ENCODE assay signal across 31 cellular contexts in genomic region chr6:87342829-87343228, GRCh38. TPM values are rescaled to one million over a fixed set of nuclear protein-coding genes. Genes with fewer than 3 reads are reported as not detected.
DNase-seq lines count a peak whose midpoint lies in the region; ATAC-seq, FAIRE-seq and TF ChIP-seq lines count a peak whose summit lies in the region.
"Had no signal": no experiment of that assay in that cellular context is flagged by ENCODE, and none has a peak within 500 bp of the region (broad histone marks: within the 10 kb centered on the region; RNA-seq: fewer than 3 reads in every experiment).

No MANE protein-coding gene starts in this region.

- peak in 1 of 2 experiments; percentile 57; a peak in 1 of 4 replicates for TF ChIP-seq EP300 in HepG2 (IDR thresholded peaks at IDR 0.05; ENCODE audit: low read depth in 2 of 2, low read length in 2 of 2)
- TF ChIP-seq EP300 in HepG2 (CRISPR knock-in tag; IDR thresholded peaks at IDR 0.05; ENCODE audit: borderline replicate concordance), result no peak
- TF ChIP-seq EP300 in tibial nerve (IDR thresholded peaks at IDR 0.05), result no peak

- H3K79me2 ChIP-seq in HepG2 (ENCODE audit: insufficient read depth, low read length), result no peaks in the 10 kb centered on the region
- no peaks in the 10 kb centered on the region for H3K79me2 ChIP-seq in smooth muscle cell (ENCODE audit: low read depth)

- intact Hi-C loops in HepG2 (cut with micrococcal nuclease; ENCODE audit: unreplicated experiment), result no loop called here

- H3K9me3 ChIP-seq in HepG2 (ENCODE audit: low read length) (no peaks in the 10 kb centered on the region), smooth muscle cell (replicated peaks; ENCODE audit: low read depth) (no peaks in the 10 kb centered on the region), tibial nerve (no peaks in the 10 kb centered on the region)
- H3K9me3 ChIP-seq: BLaER1, SJCRH30 had no signal

- no TSS peak for BruUV-seq in HepG2 (replicated peaks; lab: Mats Ljungman, UMichigan)

- H2AFZ ChIP-seq in HepG2 (ENCODE audit: low read length) (no peak overlapping the region), smooth muscle cell (ENCODE audit: low read depth) (no peak overlapping the region)
- H2AFZ ChIP-seq: PC-9 had no signal

- H3F3A ChIP-seq in smooth muscle cell (ENCODE audit: low read depth), result peaks cover 8% of the 10 kb centered on the region

- no peak for TF ChIP-seq RAD21 in HepG2 (CRISPR knock-in tag; IDR thresholded peaks at IDR 0.05)

- FAIRE-seq in GM12892 (lab: Jason Lieb, UNC) (peak; percentile 33), HepG2 (lab: Jason Lieb, UNC) (peak; percentile 58)
- FAIRE-seq: A204.1, GM12878, H54, HTR-8/SVneo had no signal

- TF ChIP-seq POLR2A in GM12892 (IDR thresholded peaks at IDR 0.05; ENCODE audit: low read depth, low read length), result no peak
- no peak for TF ChIP-seq POLR2A in HepG2 (IDR thresholded peaks at IDR 0.05; ENCODE audit: insufficient read depth in 1 of 2, low read depth in 2 of 2, low read length in 2 of 2)
- TF ChIP-seq POLR2A in tibial nerve (IDR thresholded peaks at IDR 0.05), result no peak

- peak; percentile 88 for ATAC-seq in HepG2
- ATAC-seq: Right ventricle myocardium inferior had no signal

- no peak overlapping the region for H3K9ac ChIP-seq in HepG2 (ENCODE audit: insufficient read depth, low read depth, low read length)
- no peak overlapping the region for H3K9ac ChIP-seq in smooth muscle cell (ENCODE audit: low read depth)
- H3K9ac ChIP-seq: BLaER1 had no signal

- H3K27me3 ChIP-seq in HepG2 (ENCODE audit: control insufficient read depth in 1 of 2, insufficient read depth in 2 of 2, low read length in 2 of 2), result no peaks in the 10 kb centered on the region
- no peaks in the 10 kb centered on the region for H3K27me3 ChIP-seq in smooth muscle cell (ENCODE audit: low read depth)
- no peaks in the 10 kb centered on the region for H3K27me3 ChIP-seq in tibial nerve
- H3K27me3 ChIP-seq: BLaER1, SJCRH30 had no signal

- H3K27ac ChIP-seq in HepG2 (ENCODE audit: extremely low read length, insufficient read depth, low read length), result no peak overlapping the region
- no peak overlapping the region for H3K27ac ChIP-seq in smooth muscle cell (ENCODE audit: low read depth)
- H3K27ac ChIP-seq in tibial nerve, result no peak overlapping the region
- H3K27ac ChIP-seq: BLaER1, PC-9, SJCRH30 had no signal

- H3K36me3 ChIP-seq in HepG2 (replicated peaks in 1 of 2; ENCODE audit: control insufficient read depth in 1 of 2, insufficient read depth in 2 of 2, low read length in 2 of 2), result no peaks in the 10 kb centered on the region
- H3K36me3 ChIP-seq in smooth muscle cell (ENCODE audit: low read depth), result no peaks in the 10 kb centered on the region
- H3K36me3 ChIP-seq in tibial nerve, result peaks cover 0 to 6% (median 4%) of the 10 kb centered on the region in 3 donors
- H3K36me3 ChIP-seq: BLaER1, SJCRH30 had no signal

- H3K4me3 ChIP-seq in HepG2 (replicated peaks in 1 of 3; ENCODE audit: insufficient read depth in 1 of 3, low read depth in 2 of 3, low read length in 3 of 3) (no peak overlapping the region), smooth muscle cell (no peak overlapping the region), tibial nerve (no peak overlapping the region)
- H3K4me3 ChIP-seq: BLaER1, GM12878, PC-9, SJCRH30 had no signal

- H3K4me2 ChIP-seq in HepG2 (ENCODE audit: low read depth, low read length) (no peak overlapping the region), smooth muscle cell (peak overlapping the region; percentile 17)
- H3K4me2 ChIP-seq: BLaER1, PC-9 had no signal

- DNase-seq in GM12892 (ENCODE audit: insufficient read length) (no peak), NCI-H82 treated with DMSO at 0.1 percent for 48 hours (lab: John Stamatoyannopoulos, UW; ENCODE audit: unreplicated experiment) (peak; percentile 12), HepG2 (ENCODE audit: low spot score) (peak; percentile 73), smooth muscle cell (lab: John Stamatoyannopoulos, UW; ENCODE audit: unreplicated experiment) (no peak), DMS153 treated with DMSO at 0.1 percent for 48 hours (lab: John Stamatoyannopoulos, UW; ENCODE audit: unreplicated experiment) (no peak), tibial nerve (ENCODE audit: low spot score in 2 of 2) (no peak), ureter (ENCODE audit: low spot score) (no peak), NOMO-1 (lab: John Stamatoyannopoulos, UW; ENCODE audit: unreplicated experiment in 2 of 2) (no peak)
- DNase-seq: CD4-positive, CD25-positive, alpha-beta regulatory T cell; DMS79; EL; GDM1; HFFc6; NCI-H1092; NCI-H1436; NCI-H187; NCI-H2081 treated with DMSO at 0.1 percent for 48 hours; NCI-H2171; NCI-H345; NCI-H510A treated with DMSO at 0.1 percent for 48 hours; PC-9; SJCRH30 had no signal

- in situ Hi-C loops in HepG2 (cut with HindIII; ENCODE audit: extremely low pct_ligation_motif_present, low pct_unique_long_range_greater_than_20kb), result no loop called here

- POLR2A ChIA-PET in HepG2 (lab: Yijun Ruan, JAX), result no interaction called here

- CTCF ChIA-PET in HepG2 (lab: Yijun Ruan, JAX; ENCODE audit: low intra/inter-chr PET ratio, low total read pairs), result no interaction called here

- TF ChIP-seq CTCF in HepG2 (CRISPR knock-in tag; IDR thresholded peaks at IDR 0.05), result no peak
- no peak for TF ChIP-seq CTCF in smooth muscle cell (IDR thresholded peaks at IDR 0.05; ENCODE audit: borderline replicate concordance, insufficient read depth, poor library complexity, severe bottlenecking)
- no peak for TF ChIP-seq CTCF in tibial nerve (IDR thresholded peaks at IDR 0.05)

- peaks cover 36% of the 10 kb centered on the region for H3K4me1 ChIP-seq in HepG2 (ENCODE audit: insufficient read depth, low read length)
- H3K4me1 ChIP-seq in smooth muscle cell (ENCODE audit: low read depth), result peaks cover 7% of the 10 kb centered on the region
- no peaks in the 10 kb centered on the region for H3K4me1 ChIP-seq in tibial nerve
- H3K4me1 ChIP-seq: BLaER1 had no signal

- H4K20me1 ChIP-seq in HepG2 (ENCODE audit: insufficient read depth, low read length) (no peaks in the 10 kb centered on the region), smooth muscle cell (ENCODE audit: low read depth) (peaks cover 47% of the 10 kb centered on the region)
- H4K20me1 ChIP-seq: BLaER1 had no signal

RNA-seq across cellular contexts. Expression of gene C6orf163, which starts 1.8 kb away (rescaled TPM):
- 1.6 TPM for polyA plus RNA-seq in GM12892 (2012; ENCODE audit: missing spikeins)
- total RNA-seq in HepG2 (2016; rRNA removed; fragmentation: Illumina TruSeq; extraction: Trizol), result 0.79 and 1.8 TPM in 2 replicates
- total RNA-seq in HepG2 (2016; cell fraction: cytosol; rRNA removed; fragmentation: Illumina TruSeq; extraction: Trizol; ENCODE audit: low read depth), result 0.51 and 0.79 TPM in 2 replicates
- 1.7 TPM in 1 of 2 replicates, not detected in the other for total RNA-seq in HepG2 (2016; cell fraction: insoluble cytoplasmic fraction; rRNA removed; fragmentation: Illumina TruSeq; extraction: Trizol)
- 0.41 and 0.65 TPM in 2 replicates for total RNA-seq in HepG2 (2016; cell fraction: membrane; rRNA removed; fragmentation: Illumina TruSeq; extraction: Trizol)
- total RNA-seq in HepG2 (2016; cell fraction: nucleus; rRNA removed; fragmentation: Illumina TruSeq; extraction: Trizol), result 3.7 and 5.6 TPM in 2 replicates
- 0.62 and 1.0 TPM in 2 replicates for polyA plus RNA-seq in HepG2 (2011; rRNA removed)
- polyA plus RNA-seq in HepG2 (2011; cell fraction: cytosol; rRNA removed), result 0.04 and 0.12 TPM in 2 replicates
- polyA plus RNA-seq in HepG2 (2011; cell fraction: nucleus; rRNA removed), result 1.6 and 2.4 TPM in 2 replicates
- 1.0 and 1.1 TPM in 2 replicates for polyA plus RNA-seq in HepG2 (2012)
- polyA plus RNA-seq in HepG2 (2016; cell fraction: cytosol; fragmentation: Illumina TruSeq; extraction: Trizol; ENCODE audit: low read depth), result 0.25 and 0.34 TPM in 2 replicates
- 0.59 and 0.89 TPM in 2 replicates for polyA plus RNA-seq in HepG2 (2016; cell fraction: insoluble cytoplasmic fraction; fragmentation: Illumina TruSeq; extraction: Trizol; ENCODE audit: low read depth)
- polyA plus RNA-seq in HepG2 (2016; cell fraction: membrane; fragmentation: Illumina TruSeq; extraction: Trizol; ENCODE audit: low read depth), result 0.28 TPM in 1 of 2 replicates, not detected in the other
- polyA plus RNA-seq in HepG2 (2016; cell fraction: nucleus; fragmentation: Illumina TruSeq; extraction: Trizol; ENCODE audit: insufficient read depth, low read depth), result 4.5 and 5.2 TPM in 2 replicates
- polyA minus RNA-seq in HepG2 (2011; rRNA and poly(A)+ RNA removed; ENCODE audit: low replicate concordance), result 0.33 and 0.40 TPM in 2 replicates
- polyA minus RNA-seq in HepG2 (2011; cell fraction: cytosol; rRNA and poly(A)+ RNA removed), result 0.44 TPM in 1 of 2 replicates, not detected in the other
- 7.3 and 10.1 TPM in 2 replicates for polyA minus RNA-seq in HepG2 (2011; cell fraction: nucleus; rRNA and poly(A)+ RNA removed)
- total RNA-seq in smooth muscle cell, result 0.99 and 3.1 TPM in 2 replicates
- 0.56 and 0.59 TPM in 2 replicates for polyA plus RNA-seq in smooth muscle cell
- 1 to 10 TPM; 2.2 to 4.5 (median 3.3) TPM for total RNA-seq in tibial nerve
- 7.7 TPM for total RNA-seq in ureter

RNA-seq across cellular contexts. Expression of gene GJB7, which starts 13.8 kb away (rescaled TPM):
- not detected for polyA plus RNA-seq in GM12892 (2012; ENCODE audit: missing spikeins)
- total RNA-seq in HepG2 (2016; rRNA removed; fragmentation: Illumina TruSeq; extraction: Trizol), result not detected in 2 replicates
- total RNA-seq in HepG2 (2016; cell fraction: cytosol; rRNA removed; fragmentation: Illumina TruSeq; extraction: Trizol; ENCODE audit: low read depth), result not detected in 2 replicates
- not detected in 2 replicates for total RNA-seq in HepG2 (2016; cell fraction: insoluble cytoplasmic fraction; rRNA removed; fragmentation: Illumina TruSeq; extraction: Trizol)
- not detected in 2 replicates for total RNA-seq in HepG2 (2016; cell fraction: membrane; rRNA removed; fragmentation: Illumina TruSeq; extraction: Trizol)
- total RNA-seq in HepG2 (2016; cell fraction: nucleus; rRNA removed; fragmentation: Illumina TruSeq; extraction: Trizol), result not detected in 2 replicates
- not detected in 2 replicates for polyA plus RNA-seq in HepG2 (2011; rRNA removed)
- polyA plus RNA-seq in HepG2 (2011; cell fraction: cytosol; rRNA removed), result not detected in 2 replicates
- not detected in 2 replicates for polyA plus RNA-seq in HepG2 (2011; cell fraction: nucleus; rRNA removed)
- polyA plus RNA-seq in HepG2 (2012), result not detected in 2 replicates
- polyA plus RNA-seq in HepG2 (2016; cell fraction: cytosol; fragmentation: Illumina TruSeq; extraction: Trizol; ENCODE audit: low read depth), result not detected in 2 replicates
- not detected in 2 replicates for polyA plus RNA-seq in HepG2 (2016; cell fraction: insoluble cytoplasmic fraction; fragmentation: Illumina TruSeq; extraction: Trizol; ENCODE audit: low read depth)
- not detected in 2 replicates for polyA plus RNA-seq in HepG2 (2016; cell fraction: membrane; fragmentation: Illumina TruSeq; extraction: Trizol; ENCODE audit: low read depth)
- polyA plus RNA-seq in HepG2 (2016; cell fraction: nucleus; fragmentation: Illumina TruSeq; extraction: Trizol; ENCODE audit: insufficient read depth, low read depth), result not detected in 2 replicates
- not detected in 2 replicates for polyA minus RNA-seq in HepG2 (2011; rRNA and poly(A)+ RNA removed; ENCODE audit: low replicate concordance)
- polyA minus RNA-seq in HepG2 (2011; cell fraction: cytosol; rRNA and poly(A)+ RNA removed), result not detected in 2 replicates
- not detected in 2 replicates for polyA minus RNA-seq in HepG2 (2011; cell fraction: nucleus; rRNA and poly(A)+ RNA removed)
- 0.58 and 0.99 TPM in 2 replicates for total RNA-seq in smooth muscle cell
- 0.27 and 2.6 TPM in 2 replicates for polyA plus RNA-seq in smooth muscle cell
- total RNA-seq in tibial nerve, result not detected
- 0.31 TPM for total RNA-seq in ureter
- total RNA-seq: CD4-positive, CD25-positive, alpha-beta regulatory T cell; GM12878; HFFc6; PC-9; Right ventricle myocardium inferior; RPMI7951; SJCRH30 had no signal
- polyA plus RNA-seq: AG04450, IgD-negative memory B cell had no signal

RNA-seq across cellular contexts. Expression of gene SMIM8, which starts 20.4 kb away (rescaled TPM):
- polyA plus RNA-seq in GM12892 (2012; ENCODE audit: missing spikeins), result 11.0 TPM
- total RNA-seq in HepG2 (2016; rRNA removed; fragmentation: Illumina TruSeq; extraction: Trizol) (10.0 and 12.2 TPM in 2 replicates), smooth muscle cell (8.0 and 11.1 TPM in 2 replicates), tibial nerve (10 to 100 TPM; 10.0 to 25.1 (median 11.9) TPM), ureter (13.1 TPM)
- total RNA-seq in HepG2 (2016; cell fraction: cytosol; rRNA removed; fragmentation: Illumina TruSeq; extraction: Trizol; ENCODE audit: low read depth), result 3.2 and 5.1 TPM in 2 replicates
- 10.9 and 16.1 TPM in 2 replicates for total RNA-seq in HepG2 (2016; cell fraction: insoluble cytoplasmic fraction; rRNA removed; fragmentation: Illumina TruSeq; extraction: Trizol)
- 5.3 and 5.5 TPM in 2 replicates for total RNA-seq in HepG2 (2016; cell fraction: membrane; rRNA removed; fragmentation: Illumina TruSeq; extraction: Trizol)
- total RNA-seq in HepG2 (2016; cell fraction: nucleus; rRNA removed; fragmentation: Illumina TruSeq; extraction: Trizol), result 9.9 and 11.3 TPM in 2 replicates
- polyA plus RNA-seq in HepG2 (2011; rRNA removed) (3.9 and 4.8 TPM in 2 replicates), smooth muscle cell (9.3 and 11.4 TPM in 2 replicates)
- polyA plus RNA-seq in HepG2 (2011; cell fraction: cytosol; rRNA removed), result 1.4 and 2.2 TPM in 2 replicates
- polyA plus RNA-seq in HepG2 (2011; cell fraction: nucleus; rRNA removed), result 2.2 and 3.6 TPM in 2 replicates
- polyA plus RNA-seq in HepG2 (2012), result 5.3 and 7.3 TPM in 2 replicates
- polyA plus RNA-seq in HepG2 (2016; cell fraction: cytosol; fragmentation: Illumina TruSeq; extraction: Trizol; ENCODE audit: low read depth), result 2.5 and 2.7 TPM in 2 replicates
- polyA plus RNA-seq in HepG2 (2016; cell fraction: insoluble cytoplasmic fraction; fragmentation: Illumina TruSeq; extraction: Trizol; ENCODE audit: low read depth), result 13.5 and 14.7 TPM in 2 replicates
- polyA plus RNA-seq in HepG2 (2016; cell fraction: membrane; fragmentation: Illumina TruSeq; extraction: Trizol; ENCODE audit: low read depth), result 3.8 and 4.7 TPM in 2 replicates
- polyA plus RNA-seq in HepG2 (2016; cell fraction: nucleus; fragmentation: Illumina TruSeq; extraction: Trizol; ENCODE audit: insufficient read depth, low read depth), result 8.7 and 9.5 TPM in 2 replicates
- polyA minus RNA-seq in HepG2 (2011; rRNA and poly(A)+ RNA removed; ENCODE audit: low replicate concordance), result 0.89 and 1.1 TPM in 2 replicates
- 2.3 and 5.1 TPM in 2 replicates for polyA minus RNA-seq in HepG2 (2011; cell fraction: cytosol; rRNA and poly(A)+ RNA removed)
- 12.4 and 14.7 TPM in 2 replicates for polyA minus RNA-seq in HepG2 (2011; cell fraction: nucleus; rRNA and poly(A)+ RNA removed)

Comparison
In these comparisons a context has a peak if more than half of its experiments do, and no peak if none do; other contexts are left out.
1. DNase-seq: peak in NCI-H82 treated with DMSO at 0.1 percent for 48 hours (single experiment) and HepG2 (single experiment); none in GM12892 (single experiment), smooth muscle cell (single experiment), DMS153 treated with DMSO at 0.1 percent for 48 hours (single experiment), tibial nerve (0 of 2), ureter (single experiment) and NOMO-1 (0 of 2).